Comparison of ENCODE assay signal across 22 cellular contexts in genomic region chr1:116356067-116356466, GRCh38.
"Had no signal": no experiment of that assay in that cellular context is flagged by ENCODE, and none has a peak within 500 bp of the region (broad histone marks: within the 10 kb centered on the region; RNA-seq: fewer than 3 reads in every experiment).

No MANE protein-coding gene starts in this region.

- H3K9me3 Mint-ChIP-seq: activated CD4-positive, alpha-beta memory T cell treated with anti-CD3 and anti-CD28 coated beads, Interleukin-2, amount 10 ng/mL, durations not matched to agents 7 days and 5 days; neural crest cell had no signal

- H3K4me1 ChIP-seq: sigmoid colon had no signal

- H3K9me3 ChIP-seq: heart right ventricle, sigmoid colon, upper lobe of left lung had no signal

- H3K36me3 ChIP-seq: heart right ventricle, sigmoid colon, upper lobe of left lung had no signal

- H3K4me1 Mint-ChIP-seq: naive B cell had no signal

- H3K27ac ChIP-seq: epithelial cell of prostate, sigmoid colon, upper lobe of left lung had no signal

- H3K4me3 Mint-ChIP-seq: activated CD4-positive, alpha-beta memory T cell treated with anti-CD3 and anti-CD28 coated beads, Interleukin-2, amount 10 ng/mL, durations not matched to agents 7 days and 5 days; brain; naive B cell; neural crest cell had no signal

- H3K27ac Mint-ChIP-seq: activated CD4-positive, alpha-beta memory T cell treated with anti-CD3 and anti-CD28 coated beads, Interleukin-2, amount 10 ng/mL, durations not matched to agents 7 days and 5 days; naive B cell had no signal

- DNase-seq: activated CD4-positive, alpha-beta memory T cell treated with anti-CD3 and anti-CD28 coated beads, Interleukin-2, amount 10 ng/mL, durations not matched to agents 7 days and 5 days; activated CD4-positive, alpha-beta T cell treated with anti-CD3 and anti-CD28 coated beads for 48 hours; activated CD4-positive, CD25-positive, alpha-beta regulatory T cell; activated effector memory CD4-positive, alpha-beta T cell treated with anti-CD3 and anti-CD28 coated beads, Interleukin-2, amount 50 U/mL, for 16 hours; activated naive CD4-positive, alpha-beta T cell treated with anti-CD3 and anti-CD28 coated beads, Interleukin-2, amount 50 U/mL, for 16 hours; activated T-cell treated with anti-CD3 and anti-CD28 coated beads for 4 hours; aorta; caudate nucleus; heart right ventricle; left colon; mesendoderm; naive B cell; retina; sigmoid colon; stimulated activated CD4-positive, alpha-beta T cell treated with anti-CD3 and anti-CD28 coated beads, Interleukin-2, amount 100 ng/mL, for 48 hours; stimulated activated CD8-positive, alpha-beta memory T cell treated with anti-CD3 and anti-CD28 coated beads, Interleukin-4, amount 100 ng/mL, for 48 hours; stimulated activated naive CD4-positive, alpha-beta T cell; T1000; upper lobe of left lung had no signal

- ATAC-seq: left colon had no signal

- H3K27me3 ChIP-seq: heart right ventricle, sigmoid colon, upper lobe of left lung had no signal

- H3K36me3 Mint-ChIP-seq: brain, naive B cell had no signal

- H3K4me3 ChIP-seq: heart right ventricle, sigmoid colon, upper lobe of left lung had no signal
